ENCODE assay signal across 8 cellular contexts in the genomic region with DNA sequence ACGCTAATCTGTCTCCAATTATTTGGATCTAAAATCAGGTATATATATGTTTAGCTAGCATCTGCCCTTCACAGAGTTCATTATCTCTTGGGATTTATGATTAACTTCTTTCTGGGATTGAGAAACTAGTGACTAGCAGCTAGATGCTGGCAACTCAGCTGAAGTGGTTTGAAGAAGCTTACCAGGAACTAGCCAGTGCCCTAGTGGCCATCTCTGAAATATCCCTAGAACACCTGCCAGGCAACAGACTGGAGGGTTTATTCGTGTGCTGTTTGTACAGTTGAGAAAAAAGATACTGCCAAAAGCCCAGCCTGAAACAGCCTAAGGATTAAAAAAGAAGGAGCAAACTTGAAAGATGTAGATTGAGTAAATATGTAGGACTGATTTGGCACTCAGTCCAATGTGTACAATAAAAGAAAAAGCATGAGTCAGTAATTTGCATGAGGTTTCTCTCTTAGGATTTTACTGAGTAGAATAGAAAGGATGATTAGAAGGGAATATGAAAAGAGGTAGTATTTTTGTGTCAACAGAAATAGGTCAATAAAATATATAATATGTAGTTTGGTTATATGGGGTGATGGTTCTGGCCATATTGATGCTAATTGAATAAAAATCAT.
DNase-seq lines count a peak whose midpoint lies in the region; ATAC-seq, FAIRE-seq and TF ChIP-seq lines count a peak whose summit lies in the region.

No MANE protein-coding gene starts in this region.

- peak; percentile 37 for DNase-seq in RCC 7860 (ENCODE audit: low spot score)
- no peak for DNase-seq in kidney epithelial cell (ENCODE audit: low read depth)
- DNase-seq in cerebellum (ENCODE audit: low spot score), result no peak
- no peak for DNase-seq in upper lobe of left lung
- no peak for DNase-seq in head of caudate nucleus
- no peak for DNase-seq in gastrocnemius medialis

- peak; percentile 83 for ATAC-seq in GM18909 (IDR thresholded peaks at IDR 0.05; ENCODE audit: poor library complexity, unreplicated experiment)
- ATAC-seq in HG02885 (IDR thresholded peaks at IDR 0.05; ENCODE audit: poor library complexity, unreplicated experiment), result peak; percentile 75
- ATAC-seq in upper lobe of left lung (ENCODE audit: low FRiP score in 2 of 2), result no peak
- ATAC-seq in gastrocnemius medialis, result no peak

- H3K9me3 ChIP-seq in upper lobe of left lung, result no peaks in the 10 kb centered on the region
- H3K9me3 ChIP-seq in gastrocnemius medialis, result no peaks in the 10 kb centered on the region

- H3K27ac ChIP-seq in upper lobe of left lung (no peak overlapping the region), gastrocnemius medialis (no peak overlapping the region)

- no peak overlapping the region for H3K4me3 ChIP-seq in kidney epithelial cell (ENCODE audit: low read depth, low read length)
- H3K4me3 ChIP-seq in upper lobe of left lung, result no peak overlapping the region
- no peak overlapping the region for H3K4me3 ChIP-seq in gastrocnemius medialis

- FAIRE-seq in RCC 7860 (lab: Jason Lieb, UNC), result peak; percentile 65

- TF ChIP-seq CTCF in kidney epithelial cell (IDR thresholded peaks at IDR 0.05; ENCODE audit: insufficient read depth, low read length, poor library complexity, severe bottlenecking), result peak; percentile 61
- TF ChIP-seq CTCF in upper lobe of left lung (IDR thresholded peaks at IDR 0.05), result peak in 2 of 6 experiments; percentile 22
- TF ChIP-seq CTCF in gastrocnemius medialis (IDR thresholded peaks at IDR 0.05 in 4 of 5, conservative IDR thresholded peaks at IDR 0.05 in 1 of 5), result no peak

- in situ Hi-C loops in gastrocnemius medialis (cut with MboI; ENCODE audit: low sequenced_read_pairs in 4 of 4), result no loop called here

- H3K36me3 ChIP-seq in kidney epithelial cell (ENCODE audit: control insufficient read depth, insufficient read depth, low read length) (no peaks in the 10 kb centered on the region), upper lobe of left lung (no peaks in the 10 kb centered on the region), gastrocnemius medialis (no peaks in the 10 kb centered on the region)

- TF ChIP-seq POLR2A in upper lobe of left lung (IDR thresholded peaks at IDR 0.05) (no peak), gastrocnemius medialis (IDR thresholded peaks at IDR 0.05) (no peak)

- H3K4me1 ChIP-seq in upper lobe of left lung (no peaks in the 10 kb centered on the region), gastrocnemius medialis (no peaks in the 10 kb centered on the region)

- H3K27me3 ChIP-seq in kidney epithelial cell (ENCODE audit: control insufficient read depth, insufficient read depth, low read length) (no peaks in the 10 kb centered on the region), upper lobe of left lung (no peaks in the 10 kb centered on the region), gastrocnemius medialis (no peaks in the 10 kb centered on the region)

- intact Hi-C loops in head of caudate nucleus (cut with DNase I), result no loop called here
- intact Hi-C loops in gastrocnemius medialis (cut with DNase I; ENCODE audit: low total_unique reads), result no loop called here

- WGBS in upper lobe of left lung, 2 donors, result 61 to 77% methylated on average over 2 of the region's 2 CpGs

- TF ChIP-seq EP300 in upper lobe of left lung (IDR thresholded peaks at IDR 0.05), result no peak

Comparison
In these comparisons a context has a peak if more than half of its experiments do, and no peak if none do; other contexts are left out.
1. ATAC-seq: peak in GM18909 (single experiment) and HG02885 (single experiment); none in upper lobe of left lung (0 of 2) and gastrocnemius medialis (0 of 2).